In genomic region chr1:10901091-10901893, GRCh38 we compare ENCODE assay signal across 1 cellular context.
TF ChIP-seq lines count a peak whose summit lies in the region.

No MANE protein-coding gene starts in this region.

TF ChIP-seq in Ishikawa, 13 proteins besides CTCF, POLR2A, EP300 and RAD21 (continued from another document):
- TF ChIP-seq REST (IDR thresholded peaks at IDR 0.05; ENCODE audit: low read depth) (no peak), TAF1 (IDR thresholded peaks at IDR 0.05; ENCODE audit: low read depth) (no peak), NFIC (IDR thresholded peaks at IDR 0.05) (peak; percentile 59), CEBPB (IDR thresholded peaks at IDR 0.05) (no peak), MAX (IDR thresholded peaks at IDR 0.05) (peak; percentile 49)
